25 cellular contexts compared by ENCODE assay signal in genomic region chr6:34964564-34964963, GRCh38.
A peak's percentile ranks its signal among the peaks of the same experiment; 100 is the strongest.
DNase-seq lines count a peak whose midpoint lies in the region; ATAC-seq and TF ChIP-seq lines count a peak whose summit lies in the region.
"Had no signal": no experiment of that assay in that cellular context is flagged by ENCODE, and none has a peak within 500 bp of the region (broad histone marks: within the 10 kb centered on the region; RNA-seq: fewer than 3 reads in every experiment).

No MANE protein-coding gene starts in this region.

- DNase-seq in NCI-H446 (lab: John Stamatoyannopoulos, UW): peak; percentile 40 to 58
- no peak for DNase-seq in NCI-H446 treated with DMSO at 0.1 percent for 48 hours (lab: John Stamatoyannopoulos, UW)
- DNase-seq in cardiac fibroblast (ENCODE audit: low read depth in 2 of 2): peak; percentile 32 to 79
- peak in 1 of 2 donors; percentile 61 for DNase-seq in heart right ventricle
- no peak for DNase-seq in aorta
- DNase-seq in stimulated activated CD4-positive, alpha-beta T cell treated with anti-CD3 and anti-CD28 coated beads, Interleukin-4, amount 100 ng/mL, for 4 hours: no peak
- DNase-seq: 8988T; activated CD4-positive, alpha-beta T cell treated with anti-CD3 and anti-CD28 coated beads, Interleukin-2, amount 50 U/mL, for 4 hours; activated CD8-positive, alpha-beta memory T cell treated with anti-CD3 and anti-CD28 coated beads, Interleukin-2, amount 50 U/mL, for 48 hours; activated effector memory CD4-positive, alpha-beta T cell treated with Interleukin-2 at 50 U/mL for 16 hours; BE2C; dermis blood vessel endothelial cell; foreskin melanocyte; MM.1S; NCI-H146; stimulated activated CD4-positive, alpha-beta T cell treated with anti-CD3 and anti-CD28 coated beads, Interleukin-4, amount 100 ng/mL, for 1 hour; stimulated activated naive CD8-positive, alpha-beta T cell treated with anti-CD3 and anti-CD28 coated beads, Interleukin-15, Interleukin-2, amounts not matched to agents 100 U/mL and 50 U/mL, for 24 hours; T-helper 9 cell had no signal

- peaks cover 0 to 6% (median 0%) of the 10 kb centered on the region in 11 donors for H3K9me3 ChIP-seq in heart right ventricle
- H3K9me3 ChIP-seq in aorta (ENCODE audit: control insufficient read depth, low read length): no peaks in the 10 kb centered on the region
- H3K9me3 ChIP-seq: BE2C, breast epithelium, tibial nerve had no signal

- intact Hi-C loops in heart right ventricle (cut with DNase I) (loop anchor here in 4 of 10 donors (2.0 to 10.0 kb wide), 3 partner anchors 30 to 70 kb away; no protein-coding TSS in a partner anchor), aorta (cut with DNase I) (no loop called here)

- ATAC-seq in heart right ventricle (peak in 7 of 8 donors; percentile 49 to 68 (median 62)), aorta (ENCODE audit: low FRiP score) (peak; percentile 66), HG03571 (IDR thresholded peaks at IDR 0.05; ENCODE audit: unreplicated experiment) (no peak), HG02610 (IDR thresholded peaks at IDR 0.05; ENCODE audit: unreplicated experiment) (no peak)
- ATAC-seq: GM23338; stimulated activated naive CD8-positive, alpha-beta T cell treated with anti-CD3 and anti-CD28 coated beads, Interleukin-15, Interleukin-2, amounts not matched to agents 100 U/mL and 50 U/mL, for 24 hours; WTC11 had no signal

- H3K4me3 ChIP-seq in cardiac fibroblast (replicated peaks in 1 of 2; ENCODE audit: low read depth in 2 of 2, low read length in 2 of 2): no peak overlapping the region
- no peak overlapping the region for H3K4me3 ChIP-seq in heart right ventricle
- no peak overlapping the region for H3K4me3 ChIP-seq in aorta (ENCODE audit: low read length in 2 of 2)
- H3K4me3 ChIP-seq: breast epithelium, GM23338, smooth muscle cell, tibial nerve had no signal

- WGBS in heart right ventricle, 2 donors: 33 to 48% methylated on average over 3 of the region's 3 CpGs
- WGBS in aorta, 2 donors: 4 to 5% methylated on average over 3 of the region's 3 CpGs

- H3K36me3 ChIP-seq in heart right ventricle: peaks cover 0 to 10% (median 0%) of the 10 kb centered on the region in 9 donors
- H3K36me3 ChIP-seq in aorta (ENCODE audit: control insufficient read depth in 1 of 2, insufficient read depth in 2 of 2, low read length in 1 of 2): no peaks in the 10 kb centered on the region
- H3K36me3 ChIP-seq: BE2C, breast epithelium had no signal

- no peaks in the 10 kb centered on the region for H3K27me3 ChIP-seq in heart right ventricle
- no peaks in the 10 kb centered on the region for H3K27me3 ChIP-seq in aorta (ENCODE audit: control insufficient read depth in 1 of 2, insufficient read depth in 2 of 2, low read length in 1 of 2)
- H3K27me3 ChIP-seq: BE2C, breast epithelium, tibial nerve had no signal

- TF ChIP-seq CTCF in cardiac fibroblast (IDR thresholded peaks at IDR 0.05; ENCODE audit: low read depth, low read length): no peak
- TF ChIP-seq CTCF in heart right ventricle (IDR thresholded peaks at IDR 0.05): no peak

- H3K27ac ChIP-seq in heart right ventricle (peak overlapping the region in 9 of 10 donors; percentile 9 to 73 (median 48)), aorta (ENCODE audit: low read depth in 1 of 2, low read length in 2 of 2) (no peak overlapping the region)
- H3K27ac ChIP-seq: breast epithelium, tibial nerve had no signal

- H3K4me1 ChIP-seq in heart right ventricle (peaks cover 0 to 68% (median 36%) of the 10 kb centered on the region in 9 donors), aorta (ENCODE audit: control insufficient read depth in 1 of 2, insufficient read depth in 2 of 2, low read length in 2 of 2) (no peaks in the 10 kb centered on the region)
- H3K4me1 ChIP-seq: BE2C, breast epithelium had no signal

Comparison
In these comparisons a context has a peak if more than half of its experiments do, and no peak if none do; other contexts are left out.
1. DNase-seq: peak in NCI-H446 (2 of 2) and cardiac fibroblast (2 of 2); none in NCI-H446 treated with DMSO at 0.1 percent for 48 hours (single experiment), aorta (0 of 2) and stimulated activated CD4-positive, alpha-beta T cell treated with anti-CD3 and anti-CD28 coated beads, Interleukin-4, amount 100 ng/mL, for 4 hours (0 of 2).
2. ATAC-seq: peak in heart right ventricle (7 of 8) and aorta (single experiment); none in HG03571 (single experiment) and HG02610 (single experiment).
3. H3K27ac ChIP-seq: peak in heart right ventricle (9 of 10); none in aorta (0 of 2).